18 cellular contexts compared by ENCODE assay signal in genomic region chr12:110372056-110372425, GRCh38. TPM values are rescaled to one million over a fixed set of nuclear protein-coding genes. Genes with fewer than 3 reads are reported as not detected.
DNase-seq lines count a peak whose midpoint lies in the region; ATAC-seq and TF ChIP-seq lines count a peak whose summit lies in the region.
"Had no signal": no experiment of that assay in that cellular context is flagged by ENCODE, and none has a peak within 500 bp of the region (broad histone marks: within the 10 kb centered on the region; RNA-seq: fewer than 3 reads in every experiment).

No MANE protein-coding gene starts in this region.

- peak overlapping the region; percentile 21 for H3K27ac ChIP-seq in CD4-positive, alpha-beta T cell (ENCODE audit: low read depth, low read length)
- H3K27ac ChIP-seq: brain microvascular endothelial cell, hepatocyte had no signal

- CTCF ChIA-PET in CD4-positive, alpha-beta T cell (lab: Charles Lee) = no interaction called here
- CTCF ChIA-PET in activated B cell treated with CpG ODN at 0.5 μM for 24 hours (lab: Charles Lee) = interaction anchor here (1.6 kb wide), 1 partner anchor 59 kb away, joined by 8 read pairs; no protein-coding TSS in a partner anchor
- CTCF ChIA-PET in activated CD4-positive, alpha-beta T cell treated with anti-CD3 and anti-CD28 coated beads, Interleukin-2, amount 10 ng/mL, durations not matched to agents 7 days and 5 days (lab: Charles Lee) = interaction anchor here (0.6 to 1.2 kb wide), 2 partner anchors 57 to 78 kb away, joined by 3 read pairs; partner anchors contain the start of gene ARPC3

- DNase-seq in CD4-positive, alpha-beta T cell = no peak
- no peak for DNase-seq in activated B cell treated with CpG ODN at 0.5 μM for 24 hours
- DNase-seq in glutamatergic neuron = no peak
- DNase-seq in stimulated activated naive B cell treated with anti-CD40 and anti-IgM and Interleukin-4, amounts not matched to agents 10 μg/mL and 1 μg/mL and 100 μg/mL, for 72 hours = no peak
- no peak for DNase-seq in activated CD4-positive, alpha-beta T cell treated with anti-CD3 and anti-CD28 coated beads, Interleukin-2, amount 10 ng/mL, durations not matched to agents 7 days and 5 days
- no peak for DNase-seq in GM10266 (ENCODE audit: extremely low spot score)
- DNase-seq: GDM1; KG1; mesendoderm; NCI-H526; stimulated activated CD4-positive, alpha-beta T cell treated with anti-CD3 and anti-CD28 coated beads, Interleukin-12 subunit alpha, Interleukin-12 subunit beta, amount 100 ng/mL, for 4 hours; stimulated activated naive CD4-positive, alpha-beta T cell had no signal

- no peak overlapping the region for H3K4me3 Mint-ChIP-seq in CD4-positive, alpha-beta T cell
- H3K4me3 Mint-ChIP-seq in activated B cell treated with CpG ODN at 0.5 μM for 24 hours (no peak overlapping the region), glutamatergic neuron (ENCODE audit: unreplicated experiment) (no peak overlapping the region)
- peak overlapping the region; percentile 48 to 60 for H3K4me3 Mint-ChIP-seq in stimulated activated naive B cell treated with anti-CD40 and anti-IgM and Interleukin-4, amounts not matched to agents 10 μg/mL and 1 μg/mL and 100 μg/mL, for 72 hours
- H3K4me3 Mint-ChIP-seq in activated CD4-positive, alpha-beta T cell treated with anti-CD3 and anti-CD28 coated beads, Interleukin-2, amount 10 ng/mL, durations not matched to agents 7 days and 5 days = no peak overlapping the region
- H3K4me3 Mint-ChIP-seq: activated naive CD4-positive, alpha-beta T cell treated with anti-CD3 and anti-CD28 coated beads, Interleukin-2, amount 50 U/mL, for 24 hours; natural killer cell treated with Interleukin-12 subunit alpha and Interleukin-12 subunit beta and Interleukin-15 and Interleukin-18, amount 100 ng/mL, for 72 hours had no signal

- no peaks in the 10 kb centered on the region for H3K9me3 ChIP-seq in CD4-positive, alpha-beta T cell (ENCODE audit: control insufficient read depth, low read length)

- TF ChIP-seq CTCF in CD4-positive, alpha-beta T cell (IDR thresholded peaks at IDR 0.05) = no peak
- no peak for TF ChIP-seq CTCF in activated B cell treated with CpG ODN at 0.5 μM for 24 hours (IDR thresholded peaks at IDR 0.05)
- TF ChIP-seq CTCF in glutamatergic neuron (IDR thresholded peaks at IDR 0.05; ENCODE audit: partially characterized antibody, unreplicated experiment) = no peak
- TF ChIP-seq CTCF in GM10266 (IDR thresholded peaks at IDR 0.05; ENCODE audit: control insufficient read depth, insufficient read depth, low read depth, missing control alignments) = no peak

- H3K27me3 ChIP-seq in CD4-positive, alpha-beta T cell (ENCODE audit: control insufficient read depth, insufficient read depth, low read length) = no peaks in the 10 kb centered on the region
- H3K27me3 ChIP-seq: brain microvascular endothelial cell, hepatocyte had no signal

- no peak overlapping the region for H3K27ac Mint-ChIP-seq in CD4-positive, alpha-beta T cell
- H3K27ac Mint-ChIP-seq in activated B cell treated with CpG ODN at 0.5 μM for 24 hours = peak overlapping the region; percentile 50
- peak overlapping the region; percentile 33 for H3K27ac Mint-ChIP-seq in glutamatergic neuron (ENCODE audit: unreplicated experiment)
- H3K27ac Mint-ChIP-seq in stimulated activated naive B cell treated with anti-CD40 and anti-IgM and Interleukin-4, amounts not matched to agents 10 μg/mL and 1 μg/mL and 100 μg/mL, for 72 hours = peak overlapping the region; percentile 93
- H3K27ac Mint-ChIP-seq in activated CD4-positive, alpha-beta T cell treated with anti-CD3 and anti-CD28 coated beads, Interleukin-2, amount 10 ng/mL, durations not matched to agents 7 days and 5 days = no peak overlapping the region
- H3K27ac Mint-ChIP-seq: activated naive CD4-positive, alpha-beta T cell treated with anti-CD3 and anti-CD28 coated beads, Interleukin-2, amount 50 U/mL, for 24 hours; natural killer cell treated with Interleukin-12 subunit alpha and Interleukin-12 subunit beta and Interleukin-15 and Interleukin-18, amount 100 ng/mL, for 72 hours had no signal

- H3K4me1 Mint-ChIP-seq in CD4-positive, alpha-beta T cell (ENCODE audit: low read depth) = no peaks in the 10 kb centered on the region
- peaks cover 43% of the 10 kb centered on the region for H3K4me1 Mint-ChIP-seq in activated B cell treated with CpG ODN at 0.5 μM for 24 hours
- peaks cover 19% of the 10 kb centered on the region for H3K4me1 Mint-ChIP-seq in glutamatergic neuron (ENCODE audit: low read depth, unreplicated experiment)
- peaks cover 22 to 35% of the 10 kb centered on the region in 2 donors for H3K4me1 Mint-ChIP-seq in stimulated activated naive B cell treated with anti-CD40 and anti-IgM and Interleukin-4, amounts not matched to agents 10 μg/mL and 1 μg/mL and 100 μg/mL, for 72 hours
- H3K4me1 Mint-ChIP-seq in activated CD4-positive, alpha-beta T cell treated with anti-CD3 and anti-CD28 coated beads, Interleukin-2, amount 10 ng/mL, durations not matched to agents 7 days and 5 days = no peaks in the 10 kb centered on the region
- H3K4me1 Mint-ChIP-seq: activated naive CD4-positive, alpha-beta T cell treated with anti-CD3 and anti-CD28 coated beads, Interleukin-2, amount 50 U/mL, for 24 hours had no signal

- intact Hi-C loops in CD4-positive, alpha-beta T cell (cut with DNase I, micrococcal nuclease) = no loop called here
- intact Hi-C loops in activated B cell treated with CpG ODN at 0.5 μM for 24 hours (cut with micrococcal nuclease) = no loop called here

- no peak for ATAC-seq in CD4-positive, alpha-beta T cell (ENCODE audit: poor library complexity)
- ATAC-seq in activated B cell treated with CpG ODN at 0.5 μM for 24 hours (ENCODE audit: low read depth) (no peak), HG03378 (IDR thresholded peaks at IDR 0.05; ENCODE audit: unreplicated experiment) (no peak), GM18502 (IDR thresholded peaks at IDR 0.05; ENCODE audit: poor library complexity, unreplicated experiment) (no peak)
- ATAC-seq in stimulated activated naive B cell treated with anti-CD40 and anti-IgM and Interleukin-4, amounts not matched to agents 10 μg/mL and 1 μg/mL and 100 μg/mL, for 72 hours (replicated peaks) = no peak

- H3K27me3 Mint-ChIP-seq in CD4-positive, alpha-beta T cell = no peaks in the 10 kb centered on the region
- no peaks in the 10 kb centered on the region for H3K27me3 Mint-ChIP-seq in activated B cell treated with CpG ODN at 0.5 μM for 24 hours
- no peaks in the 10 kb centered on the region for H3K27me3 Mint-ChIP-seq in glutamatergic neuron (ENCODE audit: unreplicated experiment)
- no peaks in the 10 kb centered on the region for H3K27me3 Mint-ChIP-seq in stimulated activated naive B cell treated with anti-CD40 and anti-IgM and Interleukin-4, amounts not matched to agents 10 μg/mL and 1 μg/mL and 100 μg/mL, for 72 hours
- H3K27me3 Mint-ChIP-seq in activated CD4-positive, alpha-beta T cell treated with anti-CD3 and anti-CD28 coated beads, Interleukin-2, amount 10 ng/mL, durations not matched to agents 7 days and 5 days = no peaks in the 10 kb centered on the region
- H3K27me3 Mint-ChIP-seq: activated naive CD4-positive, alpha-beta T cell treated with anti-CD3 and anti-CD28 coated beads, Interleukin-2, amount 50 U/mL, for 24 hours; natural killer cell treated with Interleukin-12 subunit alpha and Interleukin-12 subunit beta and Interleukin-15 and Interleukin-18, amount 100 ng/mL, for 72 hours had no signal

- POLR2A ChIA-PET in CD4-positive, alpha-beta T cell (lab: Charles Lee) = interaction anchor here (0.5 kb wide), 1 partner anchor 684 kb away, joined by 3 read pairs; no protein-coding TSS in a partner anchor
- POLR2A ChIA-PET in activated B cell treated with CpG ODN at 0.5 μM for 24 hours (lab: Charles Lee) = interaction anchor here (0.7 to 1.8 kb wide), 7 partner anchors 18 to 95 kb away, joined by 3 to 7 read pairs (median 3); partner anchors contain the start of gene ANAPC7
- POLR2A ChIA-PET in activated CD4-positive, alpha-beta T cell treated with anti-CD3 and anti-CD28 coated beads, Interleukin-2, amount 10 ng/mL, durations not matched to agents 7 days and 5 days (lab: Charles Lee) = no interaction called here

- no peaks in the 10 kb centered on the region for H3K9me3 Mint-ChIP-seq in CD4-positive, alpha-beta T cell
- H3K9me3 Mint-ChIP-seq in activated B cell treated with CpG ODN at 0.5 μM for 24 hours (no peaks in the 10 kb centered on the region), glutamatergic neuron (ENCODE audit: unreplicated experiment) (peaks cover 4% of the 10 kb centered on the region)
- no peaks in the 10 kb centered on the region for H3K9me3 Mint-ChIP-seq in stimulated activated naive B cell treated with anti-CD40 and anti-IgM and Interleukin-4, amounts not matched to agents 10 μg/mL and 1 μg/mL and 100 μg/mL, for 72 hours
- no peaks in the 10 kb centered on the region for H3K9me3 Mint-ChIP-seq in activated CD4-positive, alpha-beta T cell treated with anti-CD3 and anti-CD28 coated beads, Interleukin-2, amount 10 ng/mL, durations not matched to agents 7 days and 5 days
- H3K9me3 Mint-ChIP-seq: activated naive CD4-positive, alpha-beta T cell treated with anti-CD3 and anti-CD28 coated beads, Interleukin-2, amount 50 U/mL, for 24 hours; natural killer cell treated with Interleukin-12 subunit alpha and Interleukin-12 subunit beta and Interleukin-15 and Interleukin-18, amount 100 ng/mL, for 72 hours had no signal

- peaks cover 43% of the 10 kb centered on the region for H3K36me3 Mint-ChIP-seq in CD4-positive, alpha-beta T cell (ENCODE audit: low read depth)
- peaks cover 49% of the 10 kb centered on the region for H3K36me3 Mint-ChIP-seq in activated B cell treated with CpG ODN at 0.5 μM for 24 hours (ENCODE audit: low read depth)
- H3K36me3 Mint-ChIP-seq in glutamatergic neuron (ENCODE audit: unreplicated experiment) = peaks cover 4% of the 10 kb centered on the region
- peaks cover 39 to 55% of the 10 kb centered on the region in 2 donors for H3K36me3 Mint-ChIP-seq in stimulated activated naive B cell treated with anti-CD40 and anti-IgM and Interleukin-4, amounts not matched to agents 10 μg/mL and 1 μg/mL and 100 μg/mL, for 72 hours
- H3K36me3 Mint-ChIP-seq in activated CD4-positive, alpha-beta T cell treated with anti-CD3 and anti-CD28 coated beads, Interleukin-2, amount 10 ng/mL, durations not matched to agents 7 days and 5 days (ENCODE audit: low read depth) = peaks cover 32% of the 10 kb centered on the region

RNA-seq across cellular contexts. Expression of gene ANAPC7, which starts 31.5 kb away (rescaled TPM):
- total RNA-seq in CD4-positive, alpha-beta T cell = 10 to 100 TPM; 16.4 to 18.2 TPM
- 69.8 and 76.2 TPM in 2 replicates for total RNA-seq in activated B cell treated with CpG ODN at 0.5 μM for 24 hours
- 93.7 TPM for total RNA-seq in glutamatergic neuron (ENCODE audit: unreplicated experiment)
- 10 to 100 TPM; 61.8 to 67.7 TPM for total RNA-seq in activated CD4-positive, alpha-beta T cell treated with anti-CD3 and anti-CD28 coated beads, Interleukin-2, amount 10 ng/mL, durations not matched to agents 7 days and 5 days

Comparison
In these comparisons a context has a peak if more than half of its experiments do, and no peak if none do; other contexts are left out.
1. H3K27ac Mint-ChIP-seq: peak in activated B cell treated with CpG ODN at 0.5 μM for 24 hours (single experiment), glutamatergic neuron (single experiment) and stimulated activated naive B cell treated with anti-CD40 and anti-IgM and Interleukin-4, amounts not matched to agents 10 μg/mL and 1 μg/mL and 100 μg/mL, for 72 hours (single experiment); none in CD4-positive, alpha-beta T cell (single experiment) and activated CD4-positive, alpha-beta T cell treated with anti-CD3 and anti-CD28 coated beads, Interleukin-2, amount 10 ng/mL, durations not matched to agents 7 days and 5 days (single experiment).
2. H3K4me3 Mint-ChIP-seq: peak in stimulated activated naive B cell treated with anti-CD40 and anti-IgM and Interleukin-4, amounts not matched to agents 10 μg/mL and 1 μg/mL and 100 μg/mL, for 72 hours (2 of 2); none in CD4-positive, alpha-beta T cell (single experiment), activated B cell treated with CpG ODN at 0.5 μM for 24 hours (single experiment), glutamatergic neuron (single experiment) and activated CD4-positive, alpha-beta T cell treated with anti-CD3 and anti-CD28 coated beads, Interleukin-2, amount 10 ng/mL, durations not matched to agents 7 days and 5 days (single experiment).